In genomic region chr6:134169881-134170486, GRCh38 we compare ENCODE assay signal across 9 cellular contexts.
DNase-seq lines count a peak whose midpoint lies in the region; ATAC-seq and TF ChIP-seq lines count a peak whose summit lies in the region.
"Had no signal": no experiment of that assay in that cellular context is flagged by ENCODE, and none has a peak within 500 bp of the region (broad histone marks: within the 10 kb centered on the region; RNA-seq: fewer than 3 reads in every experiment).

No MANE protein-coding gene starts in this region.

- H3K27ac Mint-ChIP-seq in activated naive CD4-positive, alpha-beta T cell treated with anti-CD3 and anti-CD28 coated beads, Interleukin-2, amount 50 U/mL, for 24 hours: no peak overlapping the region

- H3K9ac ChIP-seq in PC-3 (ENCODE audit: low read length): no peak overlapping the region

- ATAC-seq in GM21717 (IDR thresholded peaks at IDR 0.05; ENCODE audit: unreplicated experiment) (no peak), PC-3 (no peak)

- TF ChIP-seq POLR2A in tibial nerve (IDR thresholded peaks at IDR 0.05): no peak

- H3K27me3 Mint-ChIP-seq in activated naive CD4-positive, alpha-beta T cell treated with anti-CD3 and anti-CD28 coated beads, Interleukin-2, amount 50 U/mL, for 24 hours: no peaks in the 10 kb centered on the region
- H3K27me3 Mint-ChIP-seq: CD8-positive, alpha-beta memory T cell had no signal

- no peak overlapping the region for H3K4me2 ChIP-seq in PC-3 (ENCODE audit: low read length)

- TF ChIP-seq CTCF in tibial nerve (IDR thresholded peaks at IDR 0.05) (no peak), PC-3 (conservative IDR thresholded peaks at IDR 0.05; ENCODE audit: low read depth, low read length) (no peak)

- H3K27me3 ChIP-seq in tibial nerve (no peaks in the 10 kb centered on the region), PC-3 (ENCODE audit: low read length) (no peaks in the 10 kb centered on the region)

- H3K4me3 ChIP-seq in tibial nerve (peak overlapping the region in 3 of 4 donors; percentile 7 to 88 (median 18)), PC-3 (ENCODE audit: low read length) (no peak overlapping the region)

- H3K9me3 Mint-ChIP-seq in activated naive CD4-positive, alpha-beta T cell treated with anti-CD3 and anti-CD28 coated beads, Interleukin-2, amount 50 U/mL, for 24 hours: no peaks in the 10 kb centered on the region
- H3K9me3 Mint-ChIP-seq: CD8-positive, alpha-beta memory T cell had no signal

- no TSS peak for BruUV-seq in PC-3 (replicated peaks; lab: Mats Ljungman, UMichigan)

- no peaks in the 10 kb centered on the region for H3K9me2 ChIP-seq in PC-3 (replicated peaks; ENCODE audit: low read length)

- CTCF ChIA-PET in PC-3 (lab: Charles Lee): no interaction called here

- DNase-seq in activated naive CD4-positive, alpha-beta T cell treated with Interleukin-2 at 50 U/mL for 16 hours: no peak
- DNase-seq in caudate nucleus (lab: John Stamatoyannopoulos, UW) (peak in 17 of 61 donors; percentile 15 to 66 (median 38)), medulla oblongata (ENCODE audit: extremely low spot score) (peak; percentile 30), tibial nerve (ENCODE audit: low spot score in 2 of 2) (no peak), DMS53 (lab: John Stamatoyannopoulos, UW) (no peak), PC-3 (no peak)
- DNase-seq: CD8-positive, alpha-beta memory T cell had no signal

- no peaks in the 10 kb centered on the region for H3F3A ChIP-seq in PC-3 (ENCODE audit: low read length, unreplicated experiment)

- H2AFZ ChIP-seq in PC-3 (ENCODE audit: low read length): no peak overlapping the region

- POLR2A ChIA-PET in PC-3 (lab: Charles Lee; ENCODE audit: unreplicated experiment): interaction anchor here (0.7 kb wide), 1 partner anchor 471 kb away, joined by 7 read pairs; no protein-coding TSS in a partner anchor

- no peak for TF ChIP-seq EP300 in tibial nerve (IDR thresholded peaks at IDR 0.05)

- H3K4me1 ChIP-seq in tibial nerve: peaks cover 0 to 12% (median 0%) of the 10 kb centered on the region in 4 donors
- peaks cover 11% of the 10 kb centered on the region for H3K4me1 ChIP-seq in PC-3 (ENCODE audit: insufficient read depth, low read length)

- H3K79me2 ChIP-seq in PC-3 (ENCODE audit: low read length): peaks cover 23% of the 10 kb centered on the region

- H4K20me1 ChIP-seq in PC-3 (ENCODE audit: low read length): peaks cover 18% of the 10 kb centered on the region

- H3K4me3 Mint-ChIP-seq in activated naive CD4-positive, alpha-beta T cell treated with anti-CD3 and anti-CD28 coated beads, Interleukin-2, amount 50 U/mL, for 24 hours: peak overlapping the region; percentile 96
- H3K4me3 Mint-ChIP-seq: CD8-positive, alpha-beta memory T cell had no signal

- WGBS in tibial nerve, 2 donors: 68 to 70% methylated on average over 23 of the region's 23 CpGs

- H3K36me3 ChIP-seq in tibial nerve (peaks cover 0 to 60% (median 18%) of the 10 kb centered on the region in 3 donors), PC-3 (ENCODE audit: low read depth, low read length) (peaks cover 42% of the 10 kb centered on the region)

- peak overlapping the region; percentile 77 for H3K27ac ChIP-seq in caudate nucleus (ENCODE audit: low read depth, low read length)
- H3K27ac ChIP-seq in tibial nerve: peak overlapping the region in 1 of 4 donors; percentile 96
- H3K27ac ChIP-seq in PC-3 (ENCODE audit: low read length): no peak overlapping the region

- H3K36me3 Mint-ChIP-seq in activated naive CD4-positive, alpha-beta T cell treated with anti-CD3 and anti-CD28 coated beads, Interleukin-2, amount 50 U/mL, for 24 hours: peaks cover 29% of the 10 kb centered on the region

- H3K9me3 ChIP-seq in tibial nerve (no peaks in the 10 kb centered on the region), PC-3 (ENCODE audit: low read length) (no peaks in the 10 kb centered on the region)

- intact Hi-C loops in PC-3 (cut with micrococcal nuclease): loop anchor here (5.0 to 10.0 kb wide), 4 partner anchors 125 to 772 kb away; no protein-coding TSS in a partner anchor

- peaks cover 47% of the 10 kb centered on the region for H3K4me1 Mint-ChIP-seq in activated naive CD4-positive, alpha-beta T cell treated with anti-CD3 and anti-CD28 coated beads, Interleukin-2, amount 50 U/mL, for 24 hours
